In genomic region chr17:27793168-27793905, GRCh38 we compare ENCODE assay signal across 1 cellular context.
TF ChIP-seq lines count a peak whose summit lies in the region.

No MANE protein-coding gene starts in this region.

TF ChIP-seq in HEK293, 187 proteins besides CTCF, POLR2A, EP300 and RAD21 (continued from another document):
- TF ChIP-seq ZNF571 (tag by site-specific recombination; IDR thresholded peaks at IDR 0.05) = no peak
- TF ChIP-seq GFI1B (tag by site-specific recombination; IDR thresholded peaks at IDR 0.05) = no peak
- TF ChIP-seq, protein P1, sequence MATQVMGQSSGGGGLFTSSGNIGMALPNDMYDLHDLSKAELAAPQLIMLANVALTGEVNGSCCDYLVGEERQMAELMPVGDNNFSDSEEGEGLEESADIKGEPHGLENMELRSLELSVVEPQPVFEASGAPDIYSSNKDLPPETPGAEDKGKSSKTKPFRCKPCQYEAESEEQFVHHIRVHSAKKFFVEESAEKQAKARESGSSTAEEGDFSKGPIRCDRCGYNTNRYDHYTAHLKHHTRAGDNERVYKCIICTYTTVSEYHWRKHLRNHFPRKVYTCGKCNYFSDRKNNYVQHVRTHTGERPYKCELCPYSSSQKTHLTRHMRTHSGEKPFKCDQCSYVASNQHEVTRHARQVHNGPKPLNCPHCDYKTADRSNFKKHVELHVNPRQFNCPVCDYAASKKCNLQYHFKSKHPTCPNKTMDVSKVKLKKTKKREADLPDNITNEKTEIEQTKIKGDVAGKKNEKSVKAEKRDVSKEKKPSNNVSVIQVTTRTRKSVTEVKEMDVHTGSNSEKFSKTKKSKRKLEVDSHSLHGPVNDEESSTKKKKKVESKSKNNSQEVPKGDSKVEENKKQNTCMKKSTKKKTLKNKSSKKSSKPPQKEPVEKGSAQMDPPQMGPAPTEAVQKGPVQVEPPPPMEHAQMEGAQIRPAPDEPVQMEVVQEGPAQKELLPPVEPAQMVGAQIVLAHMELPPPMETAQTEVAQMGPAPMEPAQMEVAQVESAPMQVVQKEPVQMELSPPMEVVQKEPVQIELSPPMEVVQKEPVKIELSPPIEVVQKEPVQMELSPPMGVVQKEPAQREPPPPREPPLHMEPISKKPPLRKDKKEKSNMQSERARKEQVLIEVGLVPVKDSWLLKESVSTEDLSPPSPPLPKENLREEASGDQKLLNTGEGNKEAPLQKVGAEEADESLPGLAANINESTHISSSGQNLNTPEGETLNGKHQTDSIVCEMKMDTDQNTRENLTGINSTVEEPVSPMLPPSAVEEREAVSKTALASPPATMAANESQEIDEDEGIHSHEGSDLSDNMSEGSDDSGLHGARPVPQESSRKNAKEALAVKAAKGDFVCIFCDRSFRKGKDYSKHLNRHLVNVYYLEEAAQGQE (tag by site-specific recombination; IDR thresholded peaks at IDR 0.05) = no peak
- TF ChIP-seq, protein P2, sequence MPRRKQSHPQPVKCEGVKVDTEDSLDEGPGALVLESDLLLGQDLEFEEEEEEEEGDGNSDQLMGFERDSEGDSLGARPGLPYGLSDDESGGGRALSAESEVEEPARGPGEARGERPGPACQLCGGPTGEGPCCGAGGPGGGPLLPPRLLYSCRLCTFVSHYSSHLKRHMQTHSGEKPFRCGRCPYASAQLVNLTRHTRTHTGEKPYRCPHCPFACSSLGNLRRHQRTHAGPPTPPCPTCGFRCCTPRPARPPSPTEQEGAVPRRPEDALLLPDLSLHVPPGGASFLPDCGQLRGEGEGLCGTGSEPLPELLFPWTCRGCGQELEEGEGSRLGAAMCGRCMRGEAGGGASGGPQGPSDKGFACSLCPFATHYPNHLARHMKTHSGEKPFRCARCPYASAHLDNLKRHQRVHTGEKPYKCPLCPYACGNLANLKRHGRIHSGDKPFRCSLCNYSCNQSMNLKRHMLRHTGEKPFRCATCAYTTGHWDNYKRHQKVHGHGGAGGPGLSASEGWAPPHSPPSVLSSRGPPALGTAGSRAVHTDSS (tag by site-specific recombination; IDR thresholded peaks at IDR 0.05) = no peak
- no peak for TF ChIP-seq ZNF37A (tag by site-specific recombination; IDR thresholded peaks at IDR 0.05)
- no peak for TF ChIP-seq ZNF140 (tag by site-specific recombination; IDR thresholded peaks at IDR 0.05)
- no peak for TF ChIP-seq ZNF501 (tag by site-specific recombination; IDR thresholded peaks at IDR 0.05)
- TF ChIP-seq ZNF24 (tag by site-specific recombination; IDR thresholded peaks at IDR 0.05) = no peak
- no peak for TF ChIP-seq ZNF324 (tag by site-specific recombination; IDR thresholded peaks at IDR 0.05)
- TF ChIP-seq, protein P3, sequence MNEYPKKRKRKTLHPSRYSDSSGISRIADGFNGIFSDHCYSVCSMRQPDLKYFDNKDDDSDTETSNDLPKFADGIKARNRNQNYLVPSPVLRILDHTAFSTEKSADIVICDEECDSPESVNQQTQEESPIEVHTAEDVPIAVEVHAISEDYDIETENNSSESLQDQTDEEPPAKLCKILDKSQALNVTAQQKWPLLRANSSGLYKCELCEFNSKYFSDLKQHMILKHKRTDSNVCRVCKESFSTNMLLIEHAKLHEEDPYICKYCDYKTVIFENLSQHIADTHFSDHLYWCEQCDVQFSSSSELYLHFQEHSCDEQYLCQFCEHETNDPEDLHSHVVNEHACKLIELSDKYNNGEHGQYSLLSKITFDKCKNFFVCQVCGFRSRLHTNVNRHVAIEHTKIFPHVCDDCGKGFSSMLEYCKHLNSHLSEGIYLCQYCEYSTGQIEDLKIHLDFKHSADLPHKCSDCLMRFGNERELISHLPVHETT (tag by site-specific recombination; IDR thresholded peaks at IDR 0.05) = no peak
- no peak for TF ChIP-seq ZNF404 (tag by site-specific recombination; IDR thresholded peaks at IDR 0.05)
- TF ChIP-seq ZNF426 (tag by site-specific recombination; IDR thresholded peaks at IDR 0.05) = no peak
